8 cellular contexts compared by ENCODE assay signal in genomic region chr3:143849854-143850549, GRCh38. TPM values are rescaled to one million over a fixed set of nuclear protein-coding genes. Genes with fewer than 3 reads are reported as not detected.
DNase-seq lines count a peak whose midpoint lies in the region; ATAC-seq and TF ChIP-seq lines count a peak whose summit lies in the region.

No MANE protein-coding gene starts in this region.

- H3K36me3 ChIP-seq in ACC112 (ENCODE audit: insufficient read depth, low read length) (no peaks in the 10 kb centered on the region), esophagus squamous epithelium (no peaks in the 10 kb centered on the region), aorta (ENCODE audit: control insufficient read depth in 1 of 2, insufficient read depth in 2 of 2, low read length in 1 of 2) (no peaks in the 10 kb centered on the region)

- intact Hi-C loops in esophagus squamous epithelium (cut with DNase I) (no loop called here), aorta (cut with DNase I) (no loop called here)

- H3K4me1 ChIP-seq in ACC112 (ENCODE audit: control insufficient read depth, insufficient read depth, low read length, unreplicated experiment) (peaks cover 37% of the 10 kb centered on the region), esophagus squamous epithelium (peaks cover 9 to 77% (median 50%) of the 10 kb centered on the region in 3 donors), aorta (ENCODE audit: control insufficient read depth in 1 of 2, insufficient read depth in 2 of 2, low read length in 2 of 2) (peaks cover 2% of the 10 kb centered on the region in 2 donors)

- H3K27me3 ChIP-seq in ACC112 (ENCODE audit: insufficient read depth, low read length): no peaks in the 10 kb centered on the region
- no peaks in the 10 kb centered on the region for H3K27me3 ChIP-seq in esophagus squamous epithelium
- no peaks in the 10 kb centered on the region for H3K27me3 ChIP-seq in aorta (ENCODE audit: control insufficient read depth in 1 of 2, insufficient read depth in 2 of 2, low read length in 1 of 2)

- peak; percentile 54 for ATAC-seq in GM19351 (IDR thresholded peaks at IDR 0.05; ENCODE audit: unreplicated experiment)
- ATAC-seq in HG03575 (IDR thresholded peaks at IDR 0.05; ENCODE audit: extremely low read depth, insufficient number of reproducible peaks, low FRiP score, unreplicated experiment): peak; percentile 43
- peak; percentile 28 for ATAC-seq in aorta (ENCODE audit: low FRiP score)
- ATAC-seq in GM18520 (IDR thresholded peaks at IDR 0.05; ENCODE audit: unreplicated experiment): no peak

- no peak for TF ChIP-seq CTCF in esophagus squamous epithelium (IDR thresholded peaks at IDR 0.05)

- H3K4me3 ChIP-seq in ACC112 (ENCODE audit: low read depth, low read length) (no peak overlapping the region), esophagus squamous epithelium (peak overlapping the region in 1 of 4 donors; percentile 7), aorta (ENCODE audit: low read length in 2 of 2) (no peak overlapping the region)

- TF ChIP-seq POLR2A in esophagus squamous epithelium (IDR thresholded peaks at IDR 0.05): no peak

- WGBS in esophagus squamous epithelium, 2 donors: 5 to 9% methylated on average over 4 of the region's 4 CpGs
- 18 to 22% methylated on average over 4 of the region's 4 CpGs for WGBS in aorta, 2 donors

- H3K9me3 ChIP-seq in esophagus squamous epithelium: no peaks in the 10 kb centered on the region
- no peaks in the 10 kb centered on the region for H3K9me3 ChIP-seq in aorta (ENCODE audit: control insufficient read depth, low read length)

- H3K27ac ChIP-seq in ACC112 (ENCODE audit: low read depth, low read length) (peak overlapping the region; percentile 4; the same call in 1 of the 2 replicates), esophagus squamous epithelium (peak overlapping the region; percentile 31 to 89 (median 68)), aorta (ENCODE audit: low read depth in 1 of 2, low read length in 2 of 2) (no peak overlapping the region)

- DNase-seq in esophagus squamous epithelium (lab: John Stamatoyannopoulos, UW) (no peak), aorta (no peak), inferior parietal cortex (ENCODE audit: extremely low spot score) (no peak), COLO829 (ENCODE audit: low spot score) (no peak)

- no peaks in the 10 kb centered on the region for H3K79me2 ChIP-seq in ACC112 (ENCODE audit: control insufficient read depth, insufficient read depth, low read length, unreplicated experiment)

- H2AFZ ChIP-seq in ACC112 (ENCODE audit: low read length, unreplicated experiment): no peak overlapping the region

RNA-seq across cellular contexts. Expression of gene SLC9A9, which starts 1.7 kb away (rescaled TPM):
- total RNA-seq in esophagus squamous epithelium: 10 to 100 TPM; 11.2 to 22.3 (median 18.9) TPM
- total RNA-seq in aorta: 10 to 100 TPM; 12.6 to 45.8 TPM
- 10 to 100 TPM in 1 of 2 donors, 1 to 10 TPM in 1; 7.3 to 12.3 TPM for polyA plus RNA-seq in aorta

Comparison
In these comparisons a context has a peak if more than half of its experiments do, and no peak if none do; other contexts are left out.
1. H3K27ac ChIP-seq: peak in ACC112 (single experiment) and esophagus squamous epithelium (4 of 4); none in aorta (0 of 2).